In the genomic region with DNA sequence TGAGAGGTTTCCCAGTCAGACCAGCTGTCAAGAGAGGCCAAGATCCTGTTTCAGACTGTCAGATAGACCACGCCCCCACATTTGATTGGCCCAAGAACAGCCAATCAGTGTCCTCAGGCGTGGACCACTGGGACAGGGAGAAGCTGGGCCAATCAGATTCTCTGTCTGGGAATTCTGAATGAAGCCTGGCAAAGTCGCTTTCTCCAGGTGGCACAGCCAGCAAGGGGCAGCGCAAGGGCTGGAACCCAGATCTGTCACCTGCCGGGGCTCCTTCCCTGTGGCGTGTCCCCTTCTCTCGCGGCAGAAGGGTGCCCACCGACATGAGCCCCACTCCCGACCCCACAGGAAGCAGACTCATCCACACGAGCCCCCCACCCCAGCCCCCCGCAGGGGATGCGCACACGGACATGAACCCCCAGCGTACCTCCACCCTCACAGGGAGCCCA, we compare ENCODE assay signal across 8 cellular contexts. TPM values are rescaled to one million over a fixed set of nuclear protein-coding genes. Genes with fewer than 3 reads are reported as not detected.
A peak's percentile ranks its signal among the peaks of the same experiment; 100 is the strongest.
DNase-seq lines count a peak whose midpoint lies in the region; ATAC-seq lines count a peak whose summit lies in the region.

No MANE protein-coding gene starts in this region.

- ATAC-seq in sciatic nerve (peak; percentile 31), GM19463 (IDR thresholded peaks at IDR 0.05; ENCODE audit: unreplicated experiment) (no peak)

- intact Hi-C loops in sciatic nerve (cut with DNase I): no loop called here

- peak; percentile 47 to 70 for DNase-seq in NCI-H2081 (lab: John Stamatoyannopoulos, UW)
- no peak for DNase-seq in NCI-H2081 treated with DMSO at 0.1 percent for 48 hours (lab: John Stamatoyannopoulos, UW)
- peak; percentile 16 for DNase-seq in NCI-H345 treated with DMSO at 0.1 percent for 48 hours (lab: John Stamatoyannopoulos, UW; ENCODE audit: unreplicated experiment)
- DNase-seq in dermis blood vessel endothelial cell: peak; percentile 60
- no peak for DNase-seq in sciatic nerve (ENCODE audit: low spot score)
- DNase-seq in activated gamma-delta T cell (lab: John Stamatoyannopoulos, UW): no peak
- DNase-seq in central memory CD4-positive, alpha-beta T cell: no peak

RNA-seq across cellular contexts. Expression of a gene that starts 6.3 kb away (rescaled TPM):
- total RNA-seq in dermis blood vessel endothelial cell (0.34 and 0.37 TPM in 2 replicates), sciatic nerve (6.0 TPM)

Comparison
In these comparisons a context has a peak if more than half of its experiments do, and no peak if none do; other contexts are left out.
1. DNase-seq: peak in NCI-H2081 (2 of 2), NCI-H345 treated with DMSO at 0.1 percent for 48 hours (single experiment) and dermis blood vessel endothelial cell (single experiment); none in NCI-H2081 treated with DMSO at 0.1 percent for 48 hours (single experiment), sciatic nerve (single experiment), activated gamma-delta T cell (single experiment) and central memory CD4-positive, alpha-beta T cell (single experiment).